ENCODE assay signal across 9 cellular contexts in genomic region chr15:68553994-68554715, GRCh38. TPM values are rescaled to one million over a fixed set of nuclear protein-coding genes. Genes with fewer than 3 reads are reported as not detected.
DNase-seq lines count a peak whose midpoint lies in the region; ATAC-seq, FAIRE-seq and TF ChIP-seq lines count a peak whose summit lies in the region.
"Had no signal": no experiment of that assay in that cellular context is flagged by ENCODE, and none has a peak within 500 bp of the region (broad histone marks: within the 10 kb centered on the region; RNA-seq: fewer than 3 reads in every experiment).

No MANE protein-coding gene starts in this region.

- H2AFZ ChIP-seq in KMS-11 (ENCODE audit: low read depth) = no peak overlapping the region

- H3K9ac ChIP-seq in KMS-11 = no peak overlapping the region

- H4K20me1 ChIP-seq in KMS-11 (ENCODE audit: insufficient read depth) = no peaks in the 10 kb centered on the region

- H3K9me3 ChIP-seq in pancreas = no peaks in the 10 kb centered on the region

- H3K27me3 Mint-ChIP-seq in activated T-helper 17 cell treated with anti-CD3 and anti-CD28 coated beads, Interleukin-2, amount 50 U/mL, for 72 hours = peaks cover 58% of the 10 kb centered on the region

- no peak overlapping the region for H3K4me3 Mint-ChIP-seq in activated T-helper 17 cell treated with anti-CD3 and anti-CD28 coated beads, Interleukin-2, amount 50 U/mL, for 72 hours

- DNase-seq in DMS 273 (lab: John Stamatoyannopoulos, UW; ENCODE audit: unreplicated experiment) = peak; percentile 88
- DNase-seq in RPMI7951 (ENCODE audit: low read depth) = peak; percentile 57
- peak; percentile 37 to 79 for DNase-seq in foreskin fibroblast
- peak in 4 of 6 donors; percentile 41 to 67 (median 58) for DNase-seq in pancreas

- H3K27ac Mint-ChIP-seq in activated T-helper 17 cell treated with anti-CD3 and anti-CD28 coated beads, Interleukin-2, amount 50 U/mL, for 72 hours = no peak overlapping the region

- intact Hi-C loops in pancreas (cut with DNase I) = loop anchor here in 1 of 3 donors (5.0 to 10.0 kb wide), 3 partner anchors 118 to 371 kb away; no protein-coding TSS in a partner anchor

- no peaks in the 10 kb centered on the region for H3K9me3 Mint-ChIP-seq in activated T-helper 17 cell treated with anti-CD3 and anti-CD28 coated beads, Interleukin-2, amount 50 U/mL, for 72 hours

- H3K36me3 ChIP-seq in KMS-11 (ENCODE audit: insufficient read depth) (no peaks in the 10 kb centered on the region), pancreas (no peaks in the 10 kb centered on the region)

- peak; percentile 59 for ATAC-seq in activated T-helper 17 cell treated with anti-CD3 and anti-CD28 coated beads, Interleukin-2, amount 50 U/mL, for 72 hours (replicated peaks)
- ATAC-seq in pancreas (peak in 3 of 4 donors; percentile 65 to 71 (median 67)), GM18517 (IDR thresholded peaks at IDR 0.05; ENCODE audit: unreplicated experiment) (no peak), HG02610 (IDR thresholded peaks at IDR 0.05; ENCODE audit: unreplicated experiment) (no peak)

- peak; percentile 79 for TF ChIP-seq CTCF in KMS-11 (conservative IDR thresholded peaks at IDR 0.05; ENCODE audit: low read depth, low read length)
- TF ChIP-seq CTCF in foreskin fibroblast (IDR thresholded peaks at IDR 0.05; ENCODE audit: low read depth, low read length) = peak; percentile 74
- TF ChIP-seq CTCF in pancreas (IDR thresholded peaks at IDR 0.05) = peak; percentile 54 to 81 (median 72)

- peaks cover 5% of the 10 kb centered on the region for H3K4me1 Mint-ChIP-seq in activated T-helper 17 cell treated with anti-CD3 and anti-CD28 coated beads, Interleukin-2, amount 50 U/mL, for 72 hours

- no peak overlapping the region for H3K4me2 ChIP-seq in KMS-11

- no peak overlapping the region for H3K4me3 ChIP-seq in KMS-11 (IDR thresholded peaks at IDR 0.05; ENCODE audit: insufficient read depth, low read depth, low read length)
- no peak overlapping the region for H3K4me3 ChIP-seq in foreskin fibroblast (ENCODE audit: low read depth in 1 of 2, low read length in 2 of 2)
- H3K4me3 ChIP-seq in pancreas = no peak overlapping the region

- no peaks in the 10 kb centered on the region for H3K4me1 ChIP-seq in KMS-11 (ENCODE audit: low read depth, poor library complexity, severe bottlenecking)
- H3K4me1 ChIP-seq in pancreas = no peaks in the 10 kb centered on the region

- H3K27ac ChIP-seq in KMS-11 (no peak overlapping the region), pancreas (no peak overlapping the region)

- H3K79me2 ChIP-seq in KMS-11 (ENCODE audit: insufficient read depth, low read depth) = no peaks in the 10 kb centered on the region

- WGBS in pancreas, 2 donors = 36 to 42% methylated on average over 10 of the region's 10 CpGs

- H3K36me3 Mint-ChIP-seq in activated T-helper 17 cell treated with anti-CD3 and anti-CD28 coated beads, Interleukin-2, amount 50 U/mL, for 72 hours (ENCODE audit: low read depth) = no peaks in the 10 kb centered on the region

- H3K27me3 ChIP-seq in KMS-11 (ENCODE audit: insufficient read depth, low read depth) (no peaks in the 10 kb centered on the region), pancreas (no peaks in the 10 kb centered on the region)

- no peak for FAIRE-seq in pancreas (lab: Jason Lieb, UNC)

RNA-seq across cellular contexts. Expression of gene CORO2B, which starts 24.6 kb away (rescaled TPM):
- 5.6 and 5.9 TPM in 2 replicates for total RNA-seq in RPMI7951 (2014; rRNA removed; shearing (Covaris generic))
- under 1 TPM in 1 of 2 donors, not detected in 1; 0.26 TPM for total RNA-seq in activated T-helper 17 cell treated with anti-CD3 and anti-CD28 coated beads, Interleukin-2, amount 50 U/mL, for 72 hours
- total RNA-seq in pancreas = 1 to 10 TPM in 3 of 6 donors, under 1 TPM in 3; 0.56 to 3.3 (median 1.4) TPM
- 1 to 10 TPM; 1.5 to 7.7 TPM for polyA plus RNA-seq in pancreas
- total RNA-seq: T-helper 1 cell treated with Interleukin-12 subunit alpha and Interleukin-12 subunit beta and Interleukin-4 antibody, amounts not matched to agents 30 ng/mL and 1 ng/mL, for 36 hours had no signal

Comparison
In these comparisons a context has a peak if more than half of its experiments do, and no peak if none do; other contexts are left out.
1. ATAC-seq: peak in activated T-helper 17 cell treated with anti-CD3 and anti-CD28 coated beads, Interleukin-2, amount 50 U/mL, for 72 hours (single experiment) and pancreas (3 of 4); none in GM18517 (single experiment) and HG02610 (single experiment).
2. Peak in every context shown above with its lines, with median percentiles within 50 percentile points of each other: DNase-seq and CTCF ChIP-seq.